9 cellular contexts compared by ENCODE assay signal in genomic region chr1:99978218-99978617, GRCh38.
"Had no signal": no experiment of that assay in that cellular context is flagged by ENCODE, and none has a peak within 500 bp of the region (broad histone marks: within the 10 kb centered on the region; RNA-seq: fewer than 3 reads in every experiment).

No MANE protein-coding gene starts in this region.

- H3K27ac Mint-ChIP-seq: GM23338, HFFc6 had no signal

- H2AFZ ChIP-seq: GM23338 had no signal

- H3K9me3 Mint-ChIP-seq: GM23338, HFFc6 had no signal

- FAIRE-seq: H1, H54, HTR-8/SVneo had no signal

- H3K4me3 ChIP-seq: GM23338 had no signal

- H3K4me2 ChIP-seq: GM23338 had no signal

- H3K4me3 Mint-ChIP-seq: GM23338, H9, HFFc6 had no signal

- H3K4me1 Mint-ChIP-seq: GM23338, H9 had no signal

- DNase-seq: H9, HCEC 1CT, HFFc6, IMR-90, KBM-7 had no signal
